Comparison of ENCODE assay signal across 1 cellular context in the genomic region with DNA sequence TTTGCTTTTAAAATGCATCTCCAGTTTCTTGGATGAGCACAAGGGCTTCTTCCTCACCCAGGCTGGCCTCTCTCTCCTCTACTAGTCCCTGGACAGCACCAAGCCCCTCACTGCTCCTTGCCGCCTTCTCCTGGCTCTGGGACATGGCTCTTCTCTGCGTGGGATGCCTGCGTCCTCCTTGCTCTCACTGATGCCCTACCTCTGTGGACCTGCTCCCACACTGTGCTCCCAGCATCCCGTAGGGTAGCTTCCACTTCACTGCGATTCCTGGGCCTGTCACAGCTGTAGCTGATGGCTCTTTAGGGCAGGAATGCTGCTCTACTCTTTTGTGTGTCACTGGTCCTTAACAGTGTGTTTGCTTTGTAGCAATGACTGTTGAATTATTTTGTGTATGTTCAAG.
TF ChIP-seq lines count a peak whose summit lies in the region.

No MANE protein-coding gene starts in this region.

TF ChIP-seq in GM23338, 12 proteins besides CTCF, POLR2A, EP300 and RAD21 (continued from another document):
- TF ChIP-seq REST (IDR thresholded peaks at IDR 0.05; ENCODE audit: unreplicated experiment) (no peak), CREB1 (CRISPR knock-in tag; IDR thresholded peaks at IDR 0.05; ENCODE audit: low read depth) (no peak), ZNF331 (CRISPR knock-in tag; IDR thresholded peaks at IDR 0.05; ENCODE audit: low read depth) (no peak), STAT1 (IDR thresholded peaks at IDR 0.05; ENCODE audit: unreplicated experiment) (no peak), JUNB (IDR thresholded peaks at IDR 0.05; ENCODE audit: unreplicated experiment) (no peak), NANOG (IDR thresholded peaks at IDR 0.05; ENCODE audit: borderline replicate concordance) (no peak)
- TF ChIP-seq, protein P1, sequence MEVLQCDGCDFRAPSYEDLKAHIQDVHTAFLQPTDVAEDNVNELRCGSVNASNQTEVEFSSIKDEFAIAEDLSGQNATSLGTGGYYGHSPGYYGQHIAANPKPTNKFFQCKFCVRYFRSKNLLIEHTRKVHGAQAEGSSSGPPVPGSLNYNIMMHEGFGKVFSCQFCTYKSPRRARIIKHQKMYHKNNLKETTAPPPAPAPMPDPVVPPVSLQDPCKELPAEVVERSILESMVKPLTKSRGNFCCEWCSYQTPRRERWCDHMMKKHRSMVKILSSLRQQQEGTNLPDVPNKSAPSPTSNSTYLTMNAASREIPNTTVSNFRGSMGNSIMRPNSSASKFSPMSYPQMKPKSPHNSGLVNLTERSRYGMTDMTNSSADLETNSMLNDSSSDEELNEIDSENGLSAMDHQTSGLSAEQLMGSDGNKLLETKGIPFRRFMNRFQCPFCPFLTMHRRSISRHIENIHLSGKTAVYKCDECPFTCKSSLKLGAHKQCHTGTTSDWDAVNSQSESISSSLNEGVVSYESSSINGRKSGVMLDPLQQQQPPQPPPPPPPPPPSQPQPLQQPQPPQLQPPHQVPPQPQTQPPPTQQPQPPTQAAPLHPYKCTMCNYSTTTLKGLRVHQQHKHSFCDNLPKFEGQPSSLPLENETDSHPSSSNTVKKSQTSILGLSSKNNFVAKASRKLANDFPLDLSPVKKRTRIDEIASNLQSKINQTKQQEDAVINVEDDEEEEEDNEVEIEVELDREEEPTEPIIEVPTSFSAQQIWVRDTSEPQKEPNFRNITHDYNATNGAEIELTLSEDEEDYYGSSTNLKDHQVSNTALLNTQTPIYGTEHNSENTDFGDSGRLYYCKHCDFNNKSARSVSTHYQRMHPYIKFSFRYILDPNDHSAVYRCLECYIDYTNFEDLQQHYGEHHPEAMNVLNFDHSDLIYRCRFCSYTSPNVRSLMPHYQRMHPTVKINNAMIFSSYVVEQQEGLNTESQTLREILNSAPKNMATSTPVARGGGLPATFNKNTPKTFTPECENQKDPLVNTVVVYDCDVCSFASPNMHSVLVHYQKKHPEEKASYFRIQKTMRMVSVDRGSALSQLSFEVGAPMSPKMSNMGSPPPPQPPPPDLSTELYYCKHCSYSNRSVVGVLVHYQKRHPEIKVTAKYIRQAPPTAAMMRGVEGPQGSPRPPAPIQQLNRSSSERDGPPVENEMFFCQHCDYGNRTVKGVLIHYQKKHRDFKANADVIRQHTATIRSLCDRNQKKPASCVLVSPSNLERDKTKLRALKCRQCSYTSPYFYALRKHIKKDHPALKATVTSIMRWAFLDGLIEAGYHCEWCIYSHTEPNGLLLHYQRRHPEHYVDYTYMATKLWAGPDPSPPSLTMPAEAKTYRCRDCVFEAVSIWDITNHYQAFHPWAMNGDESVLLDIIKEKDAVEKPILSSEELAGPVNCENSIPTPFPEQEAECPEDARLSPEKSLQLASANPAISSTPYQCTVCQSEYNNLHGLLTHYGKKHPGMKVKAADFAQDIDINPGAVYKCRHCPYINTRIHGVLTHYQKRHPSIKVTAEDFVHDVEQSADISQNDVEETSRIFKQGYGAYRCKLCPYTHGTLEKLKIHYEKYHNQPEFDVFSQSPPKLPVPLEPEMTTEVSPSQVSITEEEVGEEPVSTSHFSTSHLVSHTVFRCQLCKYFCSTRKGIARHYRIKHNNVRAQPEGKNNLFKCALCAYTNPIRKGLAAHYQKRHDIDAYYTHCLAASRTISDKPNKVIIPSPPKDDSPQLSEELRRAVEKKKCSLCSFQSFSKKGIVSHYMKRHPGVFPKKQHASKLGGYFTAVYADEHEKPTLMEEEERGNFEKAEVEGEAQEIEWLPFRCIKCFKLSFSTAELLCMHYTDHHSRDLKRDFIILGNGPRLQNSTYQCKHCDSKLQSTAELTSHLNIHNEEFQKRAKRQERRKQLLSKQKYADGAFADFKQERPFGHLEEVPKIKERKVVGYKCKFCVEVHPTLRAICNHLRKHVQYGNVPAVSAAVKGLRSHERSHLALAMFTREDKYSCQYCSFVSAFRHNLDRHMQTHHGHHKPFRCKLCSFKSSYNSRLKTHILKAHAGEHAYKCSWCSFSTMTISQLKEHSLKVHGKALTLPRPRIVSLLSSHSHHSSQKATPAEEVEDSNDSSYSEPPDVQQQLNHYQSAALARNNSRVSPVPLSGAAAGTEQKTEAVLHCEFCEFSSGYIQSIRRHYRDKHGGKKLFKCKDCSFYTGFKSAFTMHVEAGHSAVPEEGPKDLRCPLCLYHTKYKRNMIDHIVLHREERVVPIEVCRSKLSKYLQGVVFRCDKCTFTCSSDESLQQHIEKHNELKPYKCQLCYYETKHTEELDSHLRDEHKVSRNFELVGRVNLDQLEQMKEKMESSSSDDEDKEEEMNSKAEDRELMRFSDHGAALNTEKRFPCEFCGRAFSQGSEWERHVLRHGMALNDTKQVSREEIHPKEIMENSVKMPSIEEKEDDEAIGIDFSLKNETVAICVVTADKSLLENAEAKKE (CRISPR knock-in tag; IDR thresholded peaks at IDR 0.05) = no peak
